Comparison of ENCODE assay signal across 1 cellular context in genomic region chr11:11989774-11990744, GRCh38.
TF ChIP-seq lines count a peak whose summit lies in the region.

No MANE protein-coding gene starts in this region.

TF ChIP-seq in HepG2, 621 proteins besides CTCF, POLR2A, EP300 and RAD21:
- TF ChIP-seq ZNF629 (CRISPR knock-in tag; conservative IDR thresholded peaks at IDR 0.05) = peak; percentile 65
- no peak for TF ChIP-seq PITX1 (CRISPR knock-in tag; IDR thresholded peaks at IDR 0.05)
- TF ChIP-seq ZBTB7A (CRISPR knock-in tag; IDR thresholded peaks at IDR 0.05) = no peak
